Comparison of ENCODE assay signal across 11 cellular contexts in the genomic region with DNA sequence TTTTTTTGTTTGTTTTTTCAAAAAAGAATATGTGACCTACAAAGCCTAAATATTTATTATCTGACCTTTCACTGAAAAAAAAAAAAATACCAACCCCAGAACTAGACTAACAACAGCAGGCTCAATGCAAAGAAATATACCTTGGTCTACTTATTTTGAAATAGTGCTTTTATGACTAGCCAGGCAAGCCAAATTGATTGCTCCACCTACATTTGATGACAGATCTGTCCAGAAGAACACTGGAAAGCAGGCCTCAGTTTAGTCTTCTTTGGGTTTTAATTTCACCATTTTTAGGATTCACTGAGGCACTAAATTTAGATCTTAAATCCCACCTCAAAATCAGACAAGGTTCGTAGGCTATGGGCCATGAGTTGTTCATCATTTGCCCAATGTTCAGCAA.
A peak's percentile ranks its signal among the peaks of the same experiment; 100 is the strongest.
DNase-seq lines count a peak whose midpoint lies in the region; ATAC-seq and TF ChIP-seq lines count a peak whose summit lies in the region.
"Had no signal": no experiment of that assay in that cellular context is flagged by ENCODE, and none has a peak within 500 bp of the region (broad histone marks: within the 10 kb centered on the region; RNA-seq: fewer than 3 reads in every experiment).

No MANE protein-coding gene starts in this region.

- H3K4me2 ChIP-seq in SK-N-SH: peak overlapping the region; percentile 49; the same call in 1 of the 2 replicates

- POLR2A ChIA-PET in SK-N-SH (lab: Yijun Ruan, JAX): interaction anchor here (0.6 kb wide), 1 partner anchor 9 kb away, joined by 3 read pairs; no protein-coding TSS in a partner anchor

- H3K36me3 Mint-ChIP-seq in chondrocyte (ENCODE audit: low read depth): peaks cover 16% of the 10 kb centered on the region
- H3K36me3 Mint-ChIP-seq in mesothelial cell of epicardium: peaks cover 32% of the 10 kb centered on the region

- peak overlapping the region; percentile 29; the same call in 1 of the 2 replicates for H3K9ac ChIP-seq in SK-N-SH

- H3K27me3 ChIP-seq in SK-N-SH (ENCODE audit: insufficient read depth) (no peaks in the 10 kb centered on the region), tibial artery (no peaks in the 10 kb centered on the region)

- H3K4me3 ChIP-seq in SK-N-SH (ENCODE audit: low read depth in 2 of 2, low read length in 1 of 2) (no peak overlapping the region), tibial artery (no peak overlapping the region)

- H3K36me3 ChIP-seq in SK-N-SH (replicated peaks in 1 of 2; ENCODE audit: control insufficient read depth in 1 of 2, insufficient read depth in 2 of 2, low read length in 1 of 2) (peaks cover 0 to 11% of the 10 kb centered on the region in 2 experiments), tibial artery (peaks cover 10 to 13% (median 13%) of the 10 kb centered on the region in 3 donors)

- H3K27ac ChIP-seq in SK-N-SH (ENCODE audit: low read depth in 2 of 2, low read length in 1 of 2) (peak overlapping the region; percentile 78 to 90), tibial artery (peak overlapping the region; percentile 77 to 88)

- CTCF ChIA-PET in SK-N-SH (lab: Yijun Ruan, JAX): no interaction called here

- peaks cover 8% of the 10 kb centered on the region for H3K9me3 Mint-ChIP-seq in chondrocyte (ENCODE audit: low read depth)
- H3K9me3 Mint-ChIP-seq in mesothelial cell of epicardium: peaks cover 28% of the 10 kb centered on the region

- H3K4me1 ChIP-seq in SK-N-SH (ENCODE audit: control insufficient read depth in 1 of 2, insufficient read depth in 2 of 2, low read depth in 1 of 2, low read length in 1 of 2) (peaks cover 31 to 32% of the 10 kb centered on the region in 2 experiments), tibial artery (peaks cover 0 to 85% (median 37%) of the 10 kb centered on the region in 4 donors)

- H3K27me3 Mint-ChIP-seq in chondrocyte (ENCODE audit: low read depth): no peaks in the 10 kb centered on the region
- no peaks in the 10 kb centered on the region for H3K27me3 Mint-ChIP-seq in mesothelial cell of epicardium (ENCODE audit: low read depth)

- 0 out of 2 replicates have a peak, but pooled peaks cover 6% of the 10 kb centered on the region for H3K79me2 ChIP-seq in SK-N-SH (ENCODE audit: insufficient read depth)

- no peak for TF ChIP-seq RAD21 in SK-N-SH (IDR thresholded peaks at IDR 0.05; ENCODE audit: low read length)

- TF ChIP-seq EP300 in SK-N-SH (IDR thresholded peaks at IDR 0.05; ENCODE audit: borderline replicate concordance in 1 of 2, low read depth in 1 of 2, low read length in 1 of 2): no peak

- TF ChIP-seq CTCF in SK-N-SH (IDR thresholded peaks at IDR 0.05): no peak
- TF ChIP-seq CTCF in chondrocyte (IDR thresholded peaks at IDR 0.05): no peak
- TF ChIP-seq CTCF in mesothelial cell of epicardium (IDR thresholded peaks at IDR 0.05; ENCODE audit: unreplicated experiment): no peak
- no peak for TF ChIP-seq CTCF in tibial artery (IDR thresholded peaks at IDR 0.05)

- ATAC-seq in SK-N-SH treated with all-trans-retinoic acid at 6 μM for 48 hours: no peak

- intact Hi-C loops in tibial artery (cut with DNase I; ENCODE audit: low total_unique reads): no loop called here
- intact Hi-C loops in head of caudate nucleus (cut with DNase I): no loop called here

- H3K4me3 Mint-ChIP-seq in chondrocyte (ENCODE audit: unreplicated experiment) (no peak overlapping the region), mesothelial cell of epicardium (no peak overlapping the region)

- WGBS in SK-N-SH (ENCODE audit: low lambda C conversion rate): 74% methylated on average over 1 of the region's 1 CpG

- H4K20me1 ChIP-seq in SK-N-SH (ENCODE audit: insufficient read depth): no peaks in the 10 kb centered on the region

- H2AFZ ChIP-seq in SK-N-SH (ENCODE audit: low read depth): no peak overlapping the region

- H3K27ac Mint-ChIP-seq in chondrocyte (ENCODE audit: unreplicated experiment) (peak overlapping the region; percentile 89), mesothelial cell of epicardium (peak overlapping the region; percentile 83)

- DNase-seq in SK-N-SH: no peak
- no peak for DNase-seq in chondrocyte (ENCODE audit: low spot score)
- DNase-seq in mesothelial cell of epicardium (ENCODE audit: low spot score in 2 of 2, unreplicated experiment in 2 of 2): no peak
- no peak for DNase-seq in tibial artery
- DNase-seq in NCI-H146 (lab: John Stamatoyannopoulos, UW): no peak
- DNase-seq in epidermal melanocyte (ENCODE audit: insufficient read length, low spot score): no peak
- no peak for DNase-seq in head of caudate nucleus
- DNase-seq: 8988T; central memory CD4-positive, alpha-beta T cell; KG1 had no signal

- H3K9me2 ChIP-seq in SK-N-SH: no peaks in the 10 kb centered on the region

- H3K4me1 Mint-ChIP-seq in chondrocyte (ENCODE audit: low read depth) (peaks cover 57% of the 10 kb centered on the region), mesothelial cell of epicardium (peaks cover 41% of the 10 kb centered on the region)

- H3K9me3 ChIP-seq in SK-N-SH (no peaks in the 10 kb centered on the region), tibial artery (no peaks in the 10 kb centered on the region)

- H3F3A ChIP-seq in SK-N-SH (replicated peaks; ENCODE audit: insufficient read depth): peaks cover 32% of the 10 kb centered on the region

TF ChIP-seq in SK-N-SH, 30 proteins besides CTCF, POLR2A, EP300 and RAD21 (continues in another document):
- TF ChIP-seq RCOR1 (IDR thresholded peaks at IDR 0.05; ENCODE audit: low read length) (no peak), SIN3A (IDR thresholded peaks at IDR 0.05; ENCODE audit: borderline replicate concordance, low read depth, low read length) (no peak), JUND (IDR thresholded peaks at IDR 0.05) (no peak), MXI1 (IDR thresholded peaks at IDR 0.05; ENCODE audit: low read depth, low read length) (no peak), FOXJ3 (CRISPR knock-in tag; IDR thresholded peaks at IDR 0.05) (no peak), EZH2phosphoT487 (IDR thresholded peaks at IDR 0.05; ENCODE audit: borderline replicate concordance, low read depth) (no peak), TAF1 (IDR thresholded peaks at IDR 0.05; ENCODE audit: borderline replicate concordance, low read depth, low read length) (no peak), REST (IDR thresholded peaks at IDR 0.05; ENCODE audit: low read depth, low read length) (no peak)

TF ChIP-seq in SK-N-SH treated with all-trans-retinoic acid at 6 μM for 48 hours, 23 proteins besides CTCF, POLR2A, EP300 and RAD21:
- TF ChIP-seq OSR1 (CRISPR knock-in tag; IDR thresholded peaks at IDR 0.05) (no peak), ZFP3 (CRISPR knock-in tag; IDR thresholded peaks at IDR 0.05) (no peak), ZNF565 (CRISPR knock-in tag; conservative IDR thresholded peaks at IDR 0.05; ENCODE audit: low read depth) (no peak), RARB (CRISPR knock-in tag; IDR thresholded peaks at IDR 0.05) (no peak), PATZ1 (CRISPR knock-in tag; IDR thresholded peaks at IDR 0.05; ENCODE audit: borderline replicate concordance) (no peak), PPARA (CRISPR knock-in tag; IDR thresholded peaks at IDR 0.05; ENCODE audit: borderline replicate concordance) (no peak), CSDC2 (CRISPR knock-in tag; IDR thresholded peaks at IDR 0.05) (no peak), ZNF8 (CRISPR knock-in tag; IDR thresholded peaks at IDR 0.05) (no peak)
- TF ChIP-seq, protein P1, sequence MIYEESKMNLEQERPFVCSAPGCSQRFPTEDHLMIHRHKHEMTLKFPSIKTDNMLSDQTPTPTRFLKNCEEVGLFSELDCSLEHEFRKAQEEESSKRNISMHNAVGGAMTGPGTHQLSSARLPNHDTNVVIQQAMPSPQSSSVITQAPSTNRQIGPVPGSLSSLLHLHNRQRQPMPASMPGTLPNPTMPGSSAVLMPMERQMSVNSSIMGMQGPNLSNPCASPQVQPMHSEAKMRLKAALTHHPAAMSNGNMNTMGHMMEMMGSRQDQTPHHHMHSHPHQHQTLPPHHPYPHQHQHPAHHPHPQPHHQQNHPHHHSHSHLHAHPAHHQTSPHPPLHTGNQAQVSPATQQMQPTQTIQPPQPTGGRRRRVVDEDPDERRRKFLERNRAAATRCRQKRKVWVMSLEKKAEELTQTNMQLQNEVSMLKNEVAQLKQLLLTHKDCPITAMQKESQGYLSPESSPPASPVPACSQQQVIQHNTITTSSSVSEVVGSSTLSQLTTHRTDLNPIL (CRISPR knock-in tag; IDR thresholded peaks at IDR 0.05; ENCODE audit: low read depth): no peak
